ENCODE assay signal across 16 cellular contexts in the genomic region with DNA sequence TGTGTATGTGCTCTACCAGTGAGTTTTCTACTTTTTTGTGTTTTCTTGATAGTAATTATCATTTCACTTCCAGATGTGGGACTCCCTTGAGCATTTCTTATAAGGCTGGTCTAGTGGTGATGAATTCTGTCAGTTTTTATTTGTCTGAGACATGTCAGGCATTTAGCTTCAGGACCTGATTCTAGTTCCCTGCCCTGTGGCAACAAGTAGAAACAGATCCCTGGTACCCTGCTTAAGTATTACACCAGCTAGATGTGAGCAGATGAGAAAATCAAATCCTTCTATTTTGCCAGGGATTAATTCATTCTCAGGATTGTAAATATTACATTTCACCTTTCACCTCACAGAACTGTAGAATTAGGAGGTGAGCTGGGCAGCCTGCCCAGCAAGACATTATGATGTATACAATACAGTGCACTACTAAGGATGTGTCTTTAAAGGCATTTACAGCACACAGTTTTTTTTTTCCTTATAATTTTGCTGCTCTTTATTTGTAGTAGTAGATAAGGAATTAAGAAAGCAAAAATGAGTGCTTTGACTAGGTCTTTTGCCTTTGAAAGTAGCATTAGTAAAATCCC. TPM values are rescaled to one million over a fixed set of nuclear protein-coding genes. Genes with fewer than 3 reads are reported as not detected.
DNase-seq lines count a peak whose midpoint lies in the region; ATAC-seq, FAIRE-seq and TF ChIP-seq lines count a peak whose summit lies in the region.
"Had no signal": no experiment of that assay in that cellular context is flagged by ENCODE, and none has a peak within 500 bp of the region (broad histone marks: within the 10 kb centered on the region; RNA-seq: fewer than 3 reads in every experiment).

No MANE protein-coding gene starts in this region.

- no peak for TF ChIP-seq RAD21 in K562 (CRISPR knock-in tag; conservative IDR thresholded peaks at IDR 0.05 in 1 of 2, IDR thresholded peaks at IDR 0.05 in 1 of 2)

- no peak for DNase-seq in activated naive CD4-positive, alpha-beta T cell treated with anti-CD3 and anti-CD28 coated beads, Interleukin-2, amount 10 ng/mL, durations not matched to agents 7 days and 5 days
- no peak for DNase-seq in activated naive CD4-positive, alpha-beta T cell (lab: John Stamatoyannopoulos, UW)
- DNase-seq in PC-9 (no peak), K562 (ENCODE audit: extremely low read depth in 1 of 4, low spot score in 3 of 4) (no peak), smooth muscle cell (lab: John Stamatoyannopoulos, UW; ENCODE audit: unreplicated experiment) (no peak), DMS53 (lab: John Stamatoyannopoulos, UW) (no peak), cardiac septum (ENCODE audit: low spot score) (no peak), iPS-NIHi11 (ENCODE audit: low spot score) (no peak)
- DNase-seq: DMS153, mesenchymal stem cell, NCI-H1436, retina, substantia nigra had no signal

- 0 out of 2 replicates have a peak overlapping the region, but pooled peaks have one; percentile 10 for H3K4me2 ChIP-seq in PC-9
- H3K4me2 ChIP-seq in K562 (ENCODE audit: insufficient read depth, low read length), result no peak overlapping the region
- no peak overlapping the region for H3K4me2 ChIP-seq in smooth muscle cell

- BruUV-seq in PC-9 (replicated peaks; lab: Mats Ljungman, UMichigan) (no TSS peak), K562 (replicated peaks; lab: Mats Ljungman, UMichigan) (no TSS peak)

- H3K4me3 ChIP-seq in PC-9 (no peak overlapping the region), K562 (no peak overlapping the region), smooth muscle cell (no peak overlapping the region)

- no peaks in the 10 kb centered on the region for H3K9me1 ChIP-seq in K562 (ENCODE audit: control insufficient read depth, insufficient read depth, low read length)

- peaks cover 20% of the 10 kb centered on the region for H3K4me1 ChIP-seq in PC-9 (replicated peaks; ENCODE audit: insufficient read depth)
- peaks cover 0 to 9% of the 10 kb centered on the region in 2 experiments; a peak in 3 of 5 replicates for H3K4me1 ChIP-seq in K562 (replicated peaks in 1 of 2; ENCODE audit: control insufficient read depth in 2 of 2, insufficient read depth in 2 of 2, low read length in 2 of 2)
- peaks cover 8% of the 10 kb centered on the region for H3K4me1 ChIP-seq in smooth muscle cell (ENCODE audit: low read depth)

- peak; percentile 75 for FAIRE-seq in K562 (lab: Jason Lieb, UNC)
- FAIRE-seq: islet of Langerhans, TTC549 had no signal

- H3K4me3 Mint-ChIP-seq in activated naive CD4-positive, alpha-beta T cell treated with anti-CD3 and anti-CD28 coated beads, Interleukin-2, amount 10 ng/mL, durations not matched to agents 7 days and 5 days, result peak overlapping the region; percentile 27
- H3K4me3 Mint-ChIP-seq: neural crest cell had no signal

- TF ChIP-seq CTCF in PC-9 (conservative IDR thresholded peaks at IDR 0.05) (no peak), K562 (IDR thresholded peaks at IDR 0.05 in 2 of 3, conservative IDR thresholded peaks at IDR 0.05 in 1 of 3; ENCODE audit: insufficient read depth in 2 of 3, low read depth in 1 of 3, low read length in 3 of 3) (no peak), smooth muscle cell (IDR thresholded peaks at IDR 0.05; ENCODE audit: borderline replicate concordance, insufficient read depth, poor library complexity, severe bottlenecking) (no peak)

- H3K4me1 Mint-ChIP-seq in activated naive CD4-positive, alpha-beta T cell treated with anti-CD3 and anti-CD28 coated beads, Interleukin-2, amount 10 ng/mL, durations not matched to agents 7 days and 5 days, result peaks cover 54% of the 10 kb centered on the region

- H3K79me2 ChIP-seq in PC-9 (ENCODE audit: low read depth), result no peaks in the 10 kb centered on the region
- H3K79me2 ChIP-seq in K562 (ENCODE audit: control insufficient read depth, insufficient read depth, low read length), result no peaks in the 10 kb centered on the region; the same call in 2 of the 3 replicates
- no peaks in the 10 kb centered on the region for H3K79me2 ChIP-seq in smooth muscle cell (ENCODE audit: low read depth)

- H3K9ac ChIP-seq in K562 (ENCODE audit: insufficient read depth in 1 of 2, low read depth in 2 of 2, low read length in 2 of 2) (no peak overlapping the region), smooth muscle cell (ENCODE audit: low read depth) (no peak overlapping the region)

- no peaks in the 10 kb centered on the region for H3K27me3 ChIP-seq in PC-9 (ENCODE audit: insufficient read depth, low read depth)
- no peaks in the 10 kb centered on the region for H3K27me3 ChIP-seq in K562 (ENCODE audit: control insufficient read depth in 2 of 2, insufficient read depth in 2 of 2, low read length in 2 of 2)
- H3K27me3 ChIP-seq in smooth muscle cell (ENCODE audit: low read depth), result no peaks in the 10 kb centered on the region

- ATAC-seq in K562, result no peak

- in situ Hi-C loops in K562 (cut with MboI), result no loop called here

- POLR2A ChIA-PET in PC-9 (lab: Charles Lee; ENCODE audit: unreplicated experiment), result no interaction called here
- POLR2A ChIA-PET in K562 (lab: Yijun Ruan, JAX), result interaction anchor here (0.7 to 1.1 kb wide), 2 partner anchors 49 to 100 kb away, joined by 3 read pairs; no protein-coding TSS in a partner anchor

- H3K9me3 ChIP-seq in PC-9 (ENCODE audit: insufficient read depth, low read depth), result no peaks in the 10 kb centered on the region
- H3K9me3 ChIP-seq in K562 (replicated peaks; ENCODE audit: control insufficient read depth, insufficient read depth, low read depth, low read length), result no peaks in the 10 kb centered on the region
- no peaks in the 10 kb centered on the region for H3K9me3 ChIP-seq in smooth muscle cell (replicated peaks; ENCODE audit: low read depth)

- H3F3A ChIP-seq in PC-9 (ENCODE audit: insufficient read depth, low read depth) (no peaks in the 10 kb centered on the region; the same call in 1 of the 2 replicates), smooth muscle cell (ENCODE audit: low read depth) (peaks cover 15% of the 10 kb centered on the region)

- H4K20me1 ChIP-seq in PC-9 (ENCODE audit: insufficient read depth) (no peaks in the 10 kb centered on the region), K562 (replicated peaks; ENCODE audit: control insufficient read depth, insufficient read depth, low read length) (no peaks in the 10 kb centered on the region), smooth muscle cell (ENCODE audit: low read depth) (no peaks in the 10 kb centered on the region)

- no peaks in the 10 kb centered on the region for H3K9me3 Mint-ChIP-seq in activated naive CD4-positive, alpha-beta T cell treated with anti-CD3 and anti-CD28 coated beads, Interleukin-2, amount 10 ng/mL, durations not matched to agents 7 days and 5 days
- H3K9me3 Mint-ChIP-seq: neural crest cell had no signal

- CTCF ChIA-PET in activated naive CD4-positive, alpha-beta T cell treated with anti-CD3 and anti-CD28 coated beads, Interleukin-2, amount 10 ng/mL, durations not matched to agents 7 days and 5 days (lab: Charles Lee), result interaction anchor here (0.6 to 1.1 kb wide), 2 partner anchors 67 to 119 kb away, joined by 3 read pairs; no protein-coding TSS in a partner anchor
- CTCF ChIA-PET in PC-9 (lab: Charles Lee) (interaction anchor here (0.6 kb wide), 1 partner anchor 476 kb away, joined by 3 read pairs; no protein-coding TSS in a partner anchor), K562 (lab: Yijun Ruan, JAX; ENCODE audit: low intra/inter-chr PET ratio) (no interaction called here)

- H3K27ac ChIP-seq in PC-9 (peak overlapping the region; percentile 10; the same call in 1 of the 2 replicates), K562 (ENCODE audit: extremely low read depth, low read depth, low read length) (no peak overlapping the region), smooth muscle cell (ENCODE audit: low read depth) (peak overlapping the region; percentile 95)

- no peaks in the 10 kb centered on the region for H3K9me2 ChIP-seq in PC-9 (ENCODE audit: insufficient read depth)

- peak overlapping the region; percentile 82 for H3K27ac Mint-ChIP-seq in activated naive CD4-positive, alpha-beta T cell treated with anti-CD3 and anti-CD28 coated beads, Interleukin-2, amount 10 ng/mL, durations not matched to agents 7 days and 5 days

- H2AFZ ChIP-seq in PC-9 (no peak overlapping the region), K562 (ENCODE audit: low read depth, low read length) (no peak overlapping the region), smooth muscle cell (ENCODE audit: low read depth) (no peak overlapping the region)

- no peak for TF ChIP-seq POLR2A in K562 (conservative IDR thresholded peaks at IDR 0.05)

- no peak for TF ChIP-seq EP300 in K562 (IDR thresholded peaks at IDR 0.05; ENCODE audit: low read length)

- H3K36me3 ChIP-seq in PC-9 (ENCODE audit: low read depth) (no peaks in the 10 kb centered on the region), K562 (ENCODE audit: control insufficient read depth, insufficient read depth, low read length) (no peaks in the 10 kb centered on the region), smooth muscle cell (ENCODE audit: low read depth) (no peaks in the 10 kb centered on the region)

- peaks cover 33% of the 10 kb centered on the region for H3K36me3 Mint-ChIP-seq in activated naive CD4-positive, alpha-beta T cell treated with anti-CD3 and anti-CD28 coated beads, Interleukin-2, amount 10 ng/mL, durations not matched to agents 7 days and 5 days

- intact Hi-C loops in PC-9 (cut with micrococcal nuclease; ENCODE audit: unreplicated experiment) (no loop called here), K562 (cut with micrococcal nuclease) (no loop called here), cardiac septum (cut with DNase I) (no loop called here)

- no peaks in the 10 kb centered on the region for H3K27me3 Mint-ChIP-seq in activated naive CD4-positive, alpha-beta T cell treated with anti-CD3 and anti-CD28 coated beads, Interleukin-2, amount 10 ng/mL, durations not matched to agents 7 days and 5 days

RNA-seq across cellular contexts. Expression of a gene that starts 35.1 kb away (rescaled TPM):
- 26.3 and 27.7 TPM in 2 replicates for total RNA-seq in PC-9 (2021)
- total RNA-seq in K562 (2011; cell fraction: chromatin; rRNA removed; ENCODE audit: low replicate concordance), result 19.3 and 29.1 TPM in 2 replicates
- total RNA-seq in K562 (2011; cell fraction: nucleolus; rRNA removed), result 22.4 and 22.5 TPM in 2 replicates
- total RNA-seq in K562 (2011; cell fraction: nucleoplasm; rRNA removed), result 13.8 and 21.6 TPM in 2 replicates
- 21.8 and 27.9 TPM in 2 replicates for total RNA-seq in K562 (2014; rRNA removed)
- total RNA-seq in K562 (2014; rRNA removed; fragmentation: Illumina TruSeq; extraction: Trizol), result 26.3 and 27.3 TPM in 2 replicates
- total RNA-seq in K562 (2015; rRNA removed; fragmentation: Illumina TruSeq; extraction: Trizol), result 22.1 and 23.9 TPM in 2 replicates
- 21.8 and 22.7 TPM in 2 replicates for total RNA-seq in K562 (2021)
- polyA plus RNA-seq in K562 (2011; rRNA removed), result 36.8 and 43.6 TPM in 2 replicates
- polyA plus RNA-seq in K562 (2011; cell fraction: cytosol; rRNA removed), result 23.9 and 46.7 TPM in 2 replicates
- polyA plus RNA-seq in K562 (2011; cell fraction: nucleus; rRNA removed), result 10.8 and 14.1 TPM in 2 replicates
- polyA plus RNA-seq in K562 (2012), result 14.1 and 59.1 TPM in 2 replicates
- polyA plus RNA-seq in K562 (2014; fragmentation: Illumina TruSeq; extraction: Trizol), result 32.7 and 33.4 TPM in 2 replicates
- polyA plus RNA-seq in K562 (2014; fragmentation: Nextera tagmentation; extraction: Ambion mirVana), result 10 to 100 TPM; 38.0 to 51.7 TPM
- polyA plus RNA-seq in K562 (2014; rRNA removed), result 23.3 and 24.3 TPM in 2 replicates
- polyA minus RNA-seq in K562 (2011; rRNA and poly(A)+ RNA removed), result 38.4 and 42.7 TPM in 2 replicates
- polyA minus RNA-seq in K562 (2011; cell fraction: cytosol; rRNA and poly(A)+ RNA removed), result 21.8 and 25.5 TPM in 2 replicates
- polyA minus RNA-seq in K562 (2011; cell fraction: nucleus; rRNA and poly(A)+ RNA removed), result 20.1 and 28.8 TPM in 2 replicates
- 11.0 and 13.1 TPM in 2 replicates for total RNA-seq in smooth muscle cell
- polyA plus RNA-seq in smooth muscle cell, result 8.5 and 18.9 TPM in 2 replicates
- total RNA-seq in cardiac septum, result 8.5 TPM

RNA-seq across cellular contexts. Expression of a gene that starts 50.2 kb away (rescaled TPM):
- total RNA-seq in PC-9 (2021) (110 and 111 TPM in 2 replicates), K562 (2014; rRNA removed) (219 and 241 TPM in 2 replicates), K562 (2014; rRNA removed; fragmentation: Illumina TruSeq; extraction: Trizol) (336 and 371 TPM in 2 replicates), K562 (2015; rRNA removed; fragmentation: Illumina TruSeq; extraction: Trizol) (393 and 420 TPM in 2 replicates), K562 (2021) (293 and 315 TPM in 2 replicates), smooth muscle cell (92.5 and 122 TPM in 2 replicates), cardiac septum (55.0 TPM)
- total RNA-seq in K562 (2011; cell fraction: chromatin; rRNA removed; ENCODE audit: low replicate concordance), result 208 and 463 TPM in 2 replicates
- total RNA-seq in K562 (2011; cell fraction: nucleolus; rRNA removed), result 149 and 153 TPM in 2 replicates
- 214 TPM in 2 replicates for total RNA-seq in K562 (2011; cell fraction: nucleoplasm; rRNA removed)
- polyA plus RNA-seq in K562 (2011; rRNA removed) (519 and 726 TPM in 2 replicates), K562 (2014; fragmentation: Illumina TruSeq; extraction: Trizol) (316 and 323 TPM in 2 replicates), K562 (2014; fragmentation: Nextera tagmentation; extraction: Ambion mirVana) (100 to 1,000 TPM; 696 to 706 TPM), K562 (2014; rRNA removed) (375 and 380 TPM in 2 replicates), smooth muscle cell (102 and 107 TPM in 2 replicates)
- 154 and 268 TPM in 2 replicates for polyA plus RNA-seq in K562 (2011; cell fraction: cytosol; rRNA removed)
- 495 and 660 TPM in 2 replicates for polyA plus RNA-seq in K562 (2011; cell fraction: nucleus; rRNA removed)
- polyA plus RNA-seq in K562 (2012), result 248 and 386 TPM in 2 replicates
- polyA minus RNA-seq in K562 (2011; rRNA and poly(A)+ RNA removed), result 547 and 760 TPM in 2 replicates
- 130 and 176 TPM in 2 replicates for polyA minus RNA-seq in K562 (2011; cell fraction: cytosol; rRNA and poly(A)+ RNA removed)
- polyA minus RNA-seq in K562 (2011; cell fraction: nucleus; rRNA and poly(A)+ RNA removed), result 174 and 299 TPM in 2 replicates
